ENCODE assay signal across 8 cellular contexts in the genomic region with DNA sequence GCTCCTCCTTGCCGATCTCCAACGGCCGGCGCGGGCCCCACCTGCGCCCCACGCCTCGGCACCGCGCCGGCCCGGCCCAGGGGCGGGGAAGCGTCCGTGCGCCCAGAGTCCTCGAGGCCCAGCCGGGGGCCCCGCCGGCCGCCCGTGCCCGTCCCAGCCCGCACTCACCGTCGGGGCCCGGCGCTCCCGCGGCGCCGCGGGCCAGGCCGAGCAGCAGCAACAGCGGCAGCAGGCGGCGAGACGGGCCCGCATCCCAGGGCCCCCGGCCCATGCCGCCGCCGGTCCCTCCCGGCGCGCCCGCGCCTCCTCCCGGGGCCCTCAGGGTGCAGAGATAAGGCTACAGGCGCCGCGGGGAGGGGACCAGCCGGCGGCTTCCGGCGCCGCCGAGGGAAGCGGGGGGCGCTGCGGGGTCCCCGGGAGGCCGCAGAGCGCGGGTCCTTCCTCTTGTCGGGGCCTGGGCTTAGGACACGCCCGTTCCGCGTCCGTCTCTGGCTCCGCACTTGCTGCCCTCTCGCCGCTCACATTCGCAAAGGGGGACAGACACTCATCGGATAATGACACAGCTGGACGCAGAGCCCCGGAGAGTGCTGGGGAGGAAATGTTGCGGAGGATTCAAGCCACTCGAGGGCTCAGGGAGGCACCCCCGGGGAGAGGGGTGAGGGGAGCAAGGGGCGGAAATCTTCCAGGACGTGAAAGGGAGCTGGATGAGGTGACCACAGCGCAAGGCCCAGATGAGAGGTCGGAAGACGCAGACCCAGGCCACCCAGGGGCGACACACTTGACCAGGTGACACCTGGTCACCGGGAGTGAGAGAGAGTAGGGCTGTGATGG. TPM values are rescaled to one million over a fixed set of nuclear protein-coding genes. Genes with fewer than 3 reads are reported as not detected.
DNase-seq lines count a peak whose midpoint lies in the region; ATAC-seq, FAIRE-seq and TF ChIP-seq lines count a peak whose summit lies in the region.

SUSD1 (minus strand) TSS at position 333 of the 831 bp plus-strand sequence; CDS start at position 271, 62 bp downstream.

- peaks cover 10% of the 10 kb centered on the region for H3K36me3 Mint-ChIP-seq in brain

- peaks cover 0 to 3% (median 0%) of the 10 kb centered on the region in 5 experiments for H3K9me3 Mint-ChIP-seq in brain

- peak within 1 kb of the TSS; percentile 18 to 90 (median 88) for H3K27ac Mint-ChIP-seq in brain

- H3K27ac ChIP-seq in spleen = peak within 1 kb of the TSS in 7 of 8 donors; percentile 36 to 92 (median 71)

- no peak for TF ChIP-seq POLR2A in spleen (IDR thresholded peaks at IDR 0.05)

- no peaks in the 10 kb centered on the region for H3K36me3 ChIP-seq in spleen

- FAIRE-seq in HTR-8/SVneo (lab: Jason Lieb, UNC) = no peak

- DNase-seq in CMK (ENCODE audit: low read depth) (peak; percentile 74), SK-N-DZ (ENCODE audit: low spot score) (peak; percentile 59), iPS-NIHi7 (ENCODE audit: extremely low spot score) (peak; percentile 58), spleen (peak; percentile 90), HTR-8/SVneo (ENCODE audit: insufficient read length, low spot score) (no peak)

- peaks cover 21% of the 10 kb centered on the region for H3K27me3 Mint-ChIP-seq in brain

- H3K9me3 ChIP-seq in spleen = no peaks in the 10 kb centered on the region

- ATAC-seq in GM19043 (IDR thresholded peaks at IDR 0.05; ENCODE audit: low read depth, unreplicated experiment) (peak; percentile 39), HG03139 (IDR thresholded peaks at IDR 0.05; ENCODE audit: unreplicated experiment) (peak; percentile 36)

- peaks cover 18% of the 10 kb centered on the region for H3K4me1 Mint-ChIP-seq in brain

- no peaks in the 10 kb centered on the region for H3K27me3 ChIP-seq in spleen (replicated peaks in 1 of 7)

- no peak for TF ChIP-seq CTCF in brain (conservative IDR thresholded peaks at IDR 0.05)
- no peak for TF ChIP-seq CTCF in spleen (IDR thresholded peaks at IDR 0.05 in 8 of 11, conservative IDR thresholded peaks at IDR 0.05 in 3 of 11)

- H3K4me3 Mint-ChIP-seq in brain = peak within 1 kb of the TSS; percentile 81 to 93 (median 86)

- intact Hi-C loops in spleen (cut with DNase I; ENCODE audit: low total_unique reads) = no loop called here

- H3K4me1 ChIP-seq in spleen = peaks cover 4 to 66% (median 32%) of the 10 kb centered on the region in 6 donors

- 4 to 32% (median 8%) methylated on average over 16 to 88 of the region's 88 CpGs for WGBS in spleen, 5 donors

- H3K4me3 ChIP-seq in spleen = peak within 1 kb of the TSS; percentile 54 to 88 (median 66)

RNA-seq across cellular contexts. Expression of gene SUSD1, which starts in this region (rescaled TPM):
- polyA plus RNA-seq in SK-N-DZ (2014; cell fraction: cytosol; rRNA removed) = 7.4 and 8.5 TPM in 2 replicates
- polyA plus RNA-seq in SK-N-DZ (2014; cell fraction: nucleus; rRNA removed) = 5.0 and 7.6 TPM in 2 replicates
- polyA plus RNA-seq in brain (ENCODE audit: insufficient read depth, low read depth, low replicate concordance) (8.7 TPM), spleen (1 to 10 TPM; 4.4 to 5.7 (median 5.7) TPM)
- total RNA-seq in spleen = 10 to 100 TPM; 17.1 to 26.8 (median 23.1) TPM
